Comparison of ENCODE assay signal across 10 cellular contexts in genomic region chr6:143901885-143902708, GRCh38. TPM values are rescaled to one million over a fixed set of nuclear protein-coding genes. Genes with fewer than 3 reads are reported as not detected.
DNase-seq lines count a peak whose midpoint lies in the region; ATAC-seq and TF ChIP-seq lines count a peak whose summit lies in the region.
"Had no signal": no experiment of that assay in that cellular context is flagged by ENCODE, and none has a peak within 500 bp of the region (broad histone marks: within the 10 kb centered on the region; RNA-seq: fewer than 3 reads in every experiment).

No MANE protein-coding gene starts in this region.

- DNase-seq in AG10803 (ENCODE audit: low read depth) (peak; percentile 66), left ventricle myocardium inferior (peak; percentile 18), aorta (peak in 1 of 2 donors; percentile 52), iPS-NIHi11 (ENCODE audit: low spot score) (no peak), NCI-H2196 treated with DMSO at 0.1 percent for 48 hours (lab: John Stamatoyannopoulos, UW; ENCODE audit: unreplicated experiment) (no peak), WERI-Rb-1 (no peak)

- intact Hi-C loops in left ventricle myocardium inferior (cut with micrococcal nuclease), result no loop called here
- intact Hi-C loops in aorta (cut with DNase I), result no loop called here

- H3K4me1 ChIP-seq in left ventricle myocardium inferior, result peaks cover 17% of the 10 kb centered on the region
- peaks cover 0 to 2% of the 10 kb centered on the region in 2 donors for H3K4me1 ChIP-seq in aorta (ENCODE audit: control insufficient read depth in 1 of 2, insufficient read depth in 2 of 2, low read length in 2 of 2)

- H3K4me3 ChIP-seq in AG10803 (ENCODE audit: low read length) (no peak overlapping the region), left ventricle myocardium inferior (peak overlapping the region; percentile 2), aorta (ENCODE audit: low read length in 2 of 2) (no peak overlapping the region), WERI-Rb-1 (ENCODE audit: low read depth, low read length) (no peak overlapping the region)

- H3K9me3 ChIP-seq in left ventricle myocardium inferior (replicated peaks) (peaks cover 5% of the 10 kb centered on the region), aorta (ENCODE audit: control insufficient read depth, low read length) (no peaks in the 10 kb centered on the region), WERI-Rb-1 (ENCODE audit: severe bottlenecking) (no peaks in the 10 kb centered on the region)

- peak overlapping the region; percentile 67 for H3K27ac ChIP-seq in left ventricle myocardium inferior (replicated peaks)
- peak overlapping the region; percentile 57 to 70 for H3K27ac ChIP-seq in aorta (ENCODE audit: low read depth in 1 of 2, low read length in 2 of 2)
- no peak overlapping the region for H3K27ac ChIP-seq in WERI-Rb-1
- H3K27ac ChIP-seq: VCaP had no signal

- 1 to 5% methylated on average over 6 of the region's 6 CpGs for WGBS in aorta, 2 donors

- ATAC-seq in GM19397 (IDR thresholded peaks at IDR 0.05; ENCODE audit: unreplicated experiment), result peak; percentile 91
- ATAC-seq in HG03342 (IDR thresholded peaks at IDR 0.05; ENCODE audit: unreplicated experiment), result peak; percentile 95
- peak; percentile 72 for ATAC-seq in aorta (ENCODE audit: low FRiP score)

- H3K36me3 ChIP-seq in left ventricle myocardium inferior (no peaks in the 10 kb centered on the region), aorta (ENCODE audit: control insufficient read depth in 1 of 2, insufficient read depth in 2 of 2, low read length in 1 of 2) (no peaks in the 10 kb centered on the region), WERI-Rb-1 (no peaks in the 10 kb centered on the region)

- TF ChIP-seq CTCF in AG10803 (conservative IDR thresholded peaks at IDR 0.05; ENCODE audit: low read length) (no peak), left ventricle myocardium inferior (IDR thresholded peaks at IDR 0.05; ENCODE audit: borderline replicate concordance) (no peak), WERI-Rb-1 (IDR thresholded peaks at IDR 0.05; ENCODE audit: low read depth, low read length) (no peak)

- H3K27me3 ChIP-seq in left ventricle myocardium inferior (ENCODE audit: low read depth), result no peaks in the 10 kb centered on the region
- no peaks in the 10 kb centered on the region for H3K27me3 ChIP-seq in aorta (ENCODE audit: control insufficient read depth in 1 of 2, insufficient read depth in 2 of 2, low read length in 1 of 2)
- no peaks in the 10 kb centered on the region for H3K27me3 ChIP-seq in WERI-Rb-1 (ENCODE audit: insufficient read depth, low read depth, severe bottlenecking)

RNA-seq across cellular contexts. Expression of gene ZC2HC1B, which starts 37.8 kb away (rescaled TPM):
- not detected for total RNA-seq in left ventricle myocardium inferior
- not detected for total RNA-seq in aorta
- not detected for polyA plus RNA-seq in aorta
- polyA plus RNA-seq: keratinocyte had no signal

RNA-seq across cellular contexts. Expression of gene LTV1, which starts 59.0 kb away (rescaled TPM):
- total RNA-seq in left ventricle myocardium inferior, result 12.9 TPM
- total RNA-seq in aorta, result 10 to 100 TPM; 16.5 to 16.7 TPM
- 10 to 100 TPM; 20.2 to 20.3 TPM for polyA plus RNA-seq in aorta

Comparison
In these comparisons a context has a peak if more than half of its experiments do, and no peak if none do; other contexts are left out.
1. DNase-seq: peak in AG10803 (single experiment) and left ventricle myocardium inferior (single experiment); none in iPS-NIHi11 (single experiment), NCI-H2196 treated with DMSO at 0.1 percent for 48 hours (single experiment) and WERI-Rb-1 (single experiment).
2. Peak in every context shown above with its lines, with median percentiles within 50 percentile points of each other: ATAC-seq.